Comparison of ENCODE assay signal across 23 cellular contexts in genomic region chr4:152107736-152108500, GRCh38.
DNase-seq lines count a peak whose midpoint lies in the region; ATAC-seq and TF ChIP-seq lines count a peak whose summit lies in the region.
"Had no signal": no experiment of that assay in that cellular context is flagged by ENCODE, and none has a peak within 500 bp of the region (broad histone marks: within the 10 kb centered on the region; RNA-seq: fewer than 3 reads in every experiment).

No MANE protein-coding gene starts in this region.

- POLR2A ChIA-PET in MCF 10A (lab: Yijun Ruan, JAX) = no interaction called here

- no peak for DNase-seq in MCF 10A (ENCODE audit: unreplicated experiment)
- DNase-seq in breast epithelium (ENCODE audit: low spot score in 2 of 2) = no peak
- no peak for DNase-seq in activated naive CD8-positive, alpha-beta T cell treated with anti-CD3 and anti-CD28 coated beads for 36 hours
- no peak for DNase-seq in mesenchymal stem cell
- DNase-seq in COR-L47 (lab: John Stamatoyannopoulos, UW) = no peak
- DNase-seq in NCI-H1105 (lab: John Stamatoyannopoulos, UW) = no peak
- DNase-seq: activated effector memory CD4-positive, alpha-beta T cell treated with anti-CD3 and anti-CD28 coated beads, Interleukin-2, amount 50 U/mL, for 16 hours; hippocampal formation; NCI-H1436; NCI-H2081 treated with DMSO at 0.1 percent for 48 hours; posterior cingulate gyrus; right cardiac atrium had no signal

- H2AFZ ChIP-seq in mesenchymal stem cell (ENCODE audit: low read depth, low read length) = no peak overlapping the region
- H2AFZ ChIP-seq: neural progenitor cell had no signal

- TF ChIP-seq CTCF in MCF 10A (IDR thresholded peaks at IDR 0.05; ENCODE audit: unreplicated experiment) = no peak
- TF ChIP-seq CTCF in breast epithelium (IDR thresholded peaks at IDR 0.05) = no peak

- ATAC-seq in SK-N-SH treated with all-trans-retinoic acid at 6 μM for 48 hours = no peak
- no peak for ATAC-seq in GM21390 (IDR thresholded peaks at IDR 0.05; ENCODE audit: unreplicated experiment)
- ATAC-seq: gastroesophageal sphincter, HCT116, right cardiac atrium, Right ventricle myocardium inferior had no signal

- no peak overlapping the region for H2BK12ac ChIP-seq in mesenchymal stem cell (ENCODE audit: low read length in 2 of 2)

- peaks cover 18% of the 10 kb centered on the region for H3K4me1 Mint-ChIP-seq in MCF 10A (ENCODE audit: insufficient read depth, unreplicated experiment)
- peaks cover 69% of the 10 kb centered on the region for H3K4me1 Mint-ChIP-seq in activated naive CD8-positive, alpha-beta T cell treated with anti-CD3 and anti-CD28 coated beads for 36 hours

- H3K9me3 ChIP-seq in breast epithelium (no peaks in the 10 kb centered on the region), mesenchymal stem cell (ENCODE audit: control insufficient read depth, low read length) (no peaks in the 10 kb centered on the region)
- H3K9me3 ChIP-seq: A549, gastroesophageal sphincter, thoracic aorta had no signal

- H3K9ac ChIP-seq in mesenchymal stem cell (ENCODE audit: low read length) = no peak overlapping the region
- H3K9ac ChIP-seq: KMS-11, neural progenitor cell had no signal

- H2BK5ac ChIP-seq in mesenchymal stem cell (ENCODE audit: low read depth, low read length, poor library complexity, severe bottlenecking) = no peak overlapping the region

- peak overlapping the region; percentile 34 for H4K91ac ChIP-seq in mesenchymal stem cell (ENCODE audit: low read length)

- H3K27ac Mint-ChIP-seq in MCF 10A (ENCODE audit: low read depth, unreplicated experiment) = peak overlapping the region; percentile 26
- H3K27ac Mint-ChIP-seq in activated naive CD8-positive, alpha-beta T cell treated with anti-CD3 and anti-CD28 coated beads for 36 hours = peak overlapping the region; percentile 10
- H3K27ac Mint-ChIP-seq: neural progenitor cell had no signal

- H3K27me3 Mint-ChIP-seq in MCF 10A (ENCODE audit: insufficient read depth, unreplicated experiment) = no peaks in the 10 kb centered on the region
- H3K27me3 Mint-ChIP-seq in activated naive CD8-positive, alpha-beta T cell treated with anti-CD3 and anti-CD28 coated beads for 36 hours = no peaks in the 10 kb centered on the region

- WGBS in mesenchymal stem cell = 96% methylated on average over 5 of the region's 8 CpGs

- H3K4me1 ChIP-seq in breast epithelium (no peaks in the 10 kb centered on the region), mesenchymal stem cell (ENCODE audit: control insufficient read depth, insufficient read depth, low read depth, low read length) (peaks cover 12% of the 10 kb centered on the region)
- H3K4me1 ChIP-seq: neural progenitor cell had no signal

- BruUV-seq in MCF 10A (replicated peaks; lab: Mats Ljungman, UMichigan) = no TSS peak

- TF ChIP-seq POLR2A in breast epithelium (IDR thresholded peaks at IDR 0.05) = no peak

- H2BK120ac ChIP-seq in mesenchymal stem cell (ENCODE audit: low read depth, low read length) = no peak overlapping the region

- no peak overlapping the region for H3K18ac ChIP-seq in mesenchymal stem cell (ENCODE audit: low read depth in 1 of 2, low read length in 2 of 2)

- no peaks in the 10 kb centered on the region for H3K36me3 Mint-ChIP-seq in MCF 10A (ENCODE audit: insufficient read depth, unreplicated experiment)
- peaks cover 2% of the 10 kb centered on the region for H3K36me3 Mint-ChIP-seq in activated naive CD8-positive, alpha-beta T cell treated with anti-CD3 and anti-CD28 coated beads for 36 hours
- H3K36me3 Mint-ChIP-seq: neural progenitor cell had no signal

- H3K14ac ChIP-seq in mesenchymal stem cell (ENCODE audit: low read length in 2 of 2) = no peak overlapping the region

- no peak overlapping the region for H3K4ac ChIP-seq in mesenchymal stem cell (ENCODE audit: low read depth in 1 of 2, low read length in 2 of 2)

- H3K27ac ChIP-seq in breast epithelium (no peak overlapping the region), mesenchymal stem cell (ENCODE audit: low read length, poor library complexity, severe bottlenecking) (no peak overlapping the region)
- H3K27ac ChIP-seq: gastroesophageal sphincter, KMS-11, neural progenitor cell, thoracic aorta had no signal

- no peak overlapping the region for H2AK5ac ChIP-seq in mesenchymal stem cell (ENCODE audit: low read length, severe bottlenecking)

- H4K8ac ChIP-seq in mesenchymal stem cell (ENCODE audit: low read length) = no peak overlapping the region

- no peak overlapping the region for H2BK15ac ChIP-seq in mesenchymal stem cell (ENCODE audit: low read depth, poor library complexity, severe bottlenecking)

- no peaks in the 10 kb centered on the region for H3K79me1 ChIP-seq in mesenchymal stem cell (replicated peaks; ENCODE audit: low read length, poor library complexity, severe bottlenecking)

- H3K27me3 ChIP-seq in breast epithelium = no peaks in the 10 kb centered on the region
- H3K27me3 ChIP-seq in mesenchymal stem cell (ENCODE audit: control insufficient read depth in 1 of 2, insufficient read depth in 1 of 2, low read length in 2 of 2) = no peaks in the 10 kb centered on the region
- H3K27me3 ChIP-seq: gastroesophageal sphincter, neural progenitor cell had no signal

- H3K36me3 ChIP-seq in breast epithelium (no peaks in the 10 kb centered on the region), mesenchymal stem cell (ENCODE audit: control insufficient read depth in 1 of 2, insufficient read depth in 2 of 2, low read depth in 1 of 2, low read length in 2 of 2) (no peaks in the 10 kb centered on the region)
- H3K36me3 ChIP-seq: gastroesophageal sphincter, neural progenitor cell, thoracic aorta had no signal

- H3K4me2 ChIP-seq in mesenchymal stem cell (ENCODE audit: low read length, poor library complexity, severe bottlenecking) = no peak overlapping the region
- H3K4me2 ChIP-seq: KMS-11, neural progenitor cell, smooth muscle cell had no signal

- intact Hi-C loops in MCF 10A (cut with micrococcal nuclease) (loop anchor here (2.0 kb wide), 1 partner anchor 157 kb away; no protein-coding TSS in a partner anchor), breast epithelium (cut with DNase I; ENCODE audit: low total_unique reads) (no loop called here)

- H3K9me3 Mint-ChIP-seq in MCF 10A (ENCODE audit: unreplicated experiment) = no peaks in the 10 kb centered on the region
- peaks cover 2% of the 10 kb centered on the region for H3K9me3 Mint-ChIP-seq in activated naive CD8-positive, alpha-beta T cell treated with anti-CD3 and anti-CD28 coated beads for 36 hours
- H3K9me3 Mint-ChIP-seq: neural progenitor cell had no signal

- H3K4me3 Mint-ChIP-seq in MCF 10A (ENCODE audit: unreplicated experiment) = no peak overlapping the region
- H3K4me3 Mint-ChIP-seq in activated naive CD8-positive, alpha-beta T cell treated with anti-CD3 and anti-CD28 coated beads for 36 hours = no peak overlapping the region
- H3K4me3 Mint-ChIP-seq: neural progenitor cell had no signal

- no peak overlapping the region for H3K23ac ChIP-seq in mesenchymal stem cell (ENCODE audit: low read length in 2 of 2)

- H3K4me3 ChIP-seq in breast epithelium (no peak overlapping the region), mesenchymal stem cell (ENCODE audit: insufficient read depth in 1 of 2, low read depth in 1 of 2, low read length in 2 of 2) (no peak overlapping the region)
- H3K4me3 ChIP-seq: A549, gastroesophageal sphincter, lung, neural progenitor cell, smooth muscle cell, thoracic aorta had no signal

- CTCF ChIA-PET in MCF 10A (lab: Yijun Ruan, JAX) = interaction anchor here (0.7 kb wide), 1 partner anchor 150 kb away, joined by 3 read pairs; no protein-coding TSS in a partner anchor

TF ChIP-seq in SK-N-SH treated with all-trans-retinoic acid at 6 μM for 48 hours, 23 proteins besides CTCF, POLR2A, EP300 and RAD21:
- TF ChIP-seq CSDC2 (CRISPR knock-in tag; IDR thresholded peaks at IDR 0.05) (no peak), TSHZ2 (CRISPR knock-in tag; IDR thresholded peaks at IDR 0.05) (no peak), ZNF70 (CRISPR knock-in tag; IDR thresholded peaks at IDR 0.05) (no peak)
TF ChIP-seq in SK-N-SH treated with all-trans-retinoic acid at 6 μM for 48 hours: peak in this region for 0.
